8 cellular contexts compared by ENCODE assay signal in the genomic region with DNA sequence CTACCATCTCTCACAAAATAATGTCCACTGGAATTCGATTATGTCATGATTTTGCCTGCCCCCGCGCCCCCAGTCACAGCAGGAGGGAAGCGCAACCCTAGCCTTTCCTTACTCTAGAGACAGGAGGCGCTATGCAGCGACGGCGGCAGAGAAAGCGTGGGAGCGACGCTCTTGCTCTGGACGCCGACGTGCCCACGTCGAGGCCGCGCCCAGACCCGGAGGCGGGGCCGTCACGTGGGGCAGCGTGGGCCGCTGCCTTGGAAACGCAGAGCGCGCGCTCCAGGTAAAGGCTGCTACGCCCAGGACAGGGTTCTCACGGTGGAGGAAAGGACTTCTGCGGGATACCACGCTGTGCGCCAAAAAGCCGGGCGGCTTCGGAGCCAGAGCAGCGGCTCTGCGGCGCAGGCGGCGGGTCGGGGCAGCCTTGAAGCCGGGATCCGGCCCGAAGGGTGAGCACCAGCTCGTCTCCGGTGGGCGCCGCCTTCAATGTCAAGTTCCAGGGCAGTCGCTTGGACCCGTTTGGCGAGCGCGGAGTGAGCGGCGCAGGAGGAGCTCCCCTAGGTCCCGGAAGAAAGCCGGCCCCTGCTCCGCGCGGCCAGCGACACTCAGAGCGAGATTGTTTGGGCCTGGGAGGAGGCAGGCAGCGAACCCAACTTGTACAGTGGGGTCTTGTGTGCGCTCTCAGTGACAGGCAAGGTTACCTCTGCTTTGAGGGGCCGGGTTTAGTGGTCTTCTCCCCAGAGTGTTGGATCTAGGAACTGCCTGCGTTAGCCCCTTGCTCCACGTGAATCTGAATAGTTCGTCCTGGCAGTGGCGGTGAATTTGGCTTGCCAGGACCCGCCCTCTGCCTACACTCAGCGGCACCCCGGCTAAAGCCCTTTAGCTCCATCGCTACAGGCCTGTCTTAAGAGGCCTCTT.
DNase-seq lines count a peak whose midpoint lies in the region; ATAC-seq and TF ChIP-seq lines count a peak whose summit lies in the region.

No MANE protein-coding gene starts in this region.

- peak; percentile 97 for ATAC-seq in GM21515 (IDR thresholded peaks at IDR 0.05; ENCODE audit: unreplicated experiment)

- peak overlapping the region; percentile 94 for H3K4me2 ChIP-seq in OCI-LY1 (ENCODE audit: low read length)

- H2AFZ ChIP-seq in OCI-LY1 (ENCODE audit: low read length) = peak overlapping the region; percentile 92

- DNase-seq in DMS 273 treated with DMSO at 0.1 percent for 48 hours (lab: John Stamatoyannopoulos, UW) (peak; percentile 64), activated T-cell treated with anti-CD3 and anti-CD28 coated beads for 24 hours (ENCODE audit: low read depth) (peak; percentile 80), epithelial cell of prostate (ENCODE audit: low read depth, low spot score) (peak; percentile 70)
- DNase-seq in stimulated activated CD8-positive, alpha-beta memory T cell treated with anti-CD3 and anti-CD28 coated beads, Interleukin-2, amount 100 ng/mL, for 48 hours (ENCODE audit: low read depth in 2 of 2) = peak; percentile 79 to 81

- H4K20me1 ChIP-seq in OCI-LY1 (ENCODE audit: insufficient read depth, low read length) = no peaks in the 10 kb centered on the region

- H3K9me2 ChIP-seq in OCI-LY1 (ENCODE audit: low read depth, low read length) = no peaks in the 10 kb centered on the region

- H3K9me3 ChIP-seq in HUES64 (ENCODE audit: insufficient read depth, low read depth, low read length) (no peaks in the 10 kb centered on the region), OCI-LY1 (ENCODE audit: low read length) (no peaks in the 10 kb centered on the region), mononuclear cell (ENCODE audit: low read depth, low read length) (no peaks in the 10 kb centered on the region)

- H3K9ac ChIP-seq in HUES64 (ENCODE audit: low read depth, low read length) = peak overlapping the region; percentile 63
- H3K9ac ChIP-seq in OCI-LY1 (ENCODE audit: low read length) = peak overlapping the region; percentile 60

- WGBS in HUES64 = under 1% methylated on average over 74 of the region's 74 CpGs

- peak overlapping the region; percentile 48; the same call in 1 of the 2 replicates for H3K27ac ChIP-seq in HUES64 (ENCODE audit: low read depth, low read length)
- peak overlapping the region; percentile 11 for H3K27ac ChIP-seq in OCI-LY1 (ENCODE audit: low read depth, low read length, poor library complexity, severe bottlenecking)
- peak overlapping the region; percentile 68 for H3K27ac ChIP-seq in epithelial cell of prostate

- no peaks in the 10 kb centered on the region for H3F3A ChIP-seq in OCI-LY1 (ENCODE audit: insufficient read depth, low read length)

- peaks cover 3% of the 10 kb centered on the region for H3K36me3 ChIP-seq in HUES64 (ENCODE audit: insufficient read depth, low read length)
- no peaks in the 10 kb centered on the region for H3K36me3 ChIP-seq in OCI-LY1 (ENCODE audit: insufficient read depth, low read length)

- H3K4me3 ChIP-seq in HUES64 (ENCODE audit: low read length) (peak overlapping the region; percentile 97), OCI-LY1 (ENCODE audit: low read depth, low read length, poor library complexity, severe bottlenecking) (peak overlapping the region; percentile 79), mononuclear cell (ENCODE audit: low read length) (peak overlapping the region; percentile 80)

- peak; percentile 79 for TF ChIP-seq CTCF in OCI-LY1 (IDR thresholded peaks at IDR 0.05; ENCODE audit: low read length)

- H3K4me1 ChIP-seq in HUES64 (ENCODE audit: insufficient read depth, low read length) (peaks cover 33% of the 10 kb centered on the region), OCI-LY1 (ENCODE audit: insufficient read depth, low read length, severe bottlenecking) (peaks cover 21% of the 10 kb centered on the region), mononuclear cell (ENCODE audit: insufficient read depth, low read length) (peaks cover 17% of the 10 kb centered on the region)

- H3K79me2 ChIP-seq in OCI-LY1 (ENCODE audit: insufficient read depth, low read length) = no peaks in the 10 kb centered on the region

- H3K27me3 ChIP-seq in HUES64 (ENCODE audit: insufficient read depth, low read length) = no peaks in the 10 kb centered on the region
- H3K27me3 ChIP-seq in OCI-LY1 (ENCODE audit: insufficient read depth, low read length) = no peaks in the 10 kb centered on the region
- H3K27me3 ChIP-seq in mononuclear cell (ENCODE audit: insufficient read depth, low read length) = no peaks in the 10 kb centered on the region

Comparison
In these comparisons a context has a peak if more than half of its experiments do, and no peak if none do; other contexts are left out.
1. Peak in every context shown above with its lines: DNase-seq, ATAC-seq, H3K4me3 ChIP-seq and H3K27ac ChIP-seq.
2. H3K27ac ChIP-seq: peak in every context shown above with its lines; median percentile 68 in epithelial cell of prostate; 48 in HUES64; 11 in OCI-LY1.